Comparison of ENCODE assay signal across 1 cellular context in genomic region chr11:61655266-61656159, GRCh38. TPM values are rescaled to one million over a fixed set of nuclear protein-coding genes. Genes with fewer than 3 reads are reported as not detected.
"Had no signal": no experiment of that assay in that cellular context is flagged by ENCODE, and none has a peak within 500 bp of the region (broad histone marks: within the 10 kb centered on the region; RNA-seq: fewer than 3 reads in every experiment).

No MANE protein-coding gene starts in this region.

RNA-seq across cellular contexts. Expression of gene DAGLA, which starts 24.7 kb away (rescaled TPM):
- total RNA-seq: activated B cell treated with CpG ODN at 0.5 μM for 24 hours had no signal
